In genomic region chr2:70181363-70181956, GRCh38 we compare ENCODE assay signal across 13 cellular contexts. TPM values are rescaled to one million over a fixed set of nuclear protein-coding genes. Genes with fewer than 3 reads are reported as not detected.
DNase-seq lines count a peak whose midpoint lies in the region; ATAC-seq and TF ChIP-seq lines count a peak whose summit lies in the region.
"Had no signal": no experiment of that assay in that cellular context is flagged by ENCODE, and none has a peak within 500 bp of the region (broad histone marks: within the 10 kb centered on the region; RNA-seq: fewer than 3 reads in every experiment).

No MANE protein-coding gene starts in this region.

- H3K79me2 ChIP-seq in GM23338 (replicated peaks; ENCODE audit: insufficient read depth), result no peaks in the 10 kb centered on the region

- no peak overlapping the region for H2AK5ac ChIP-seq in mesenchymal stem cell (ENCODE audit: low read length, severe bottlenecking)

- DNase-seq in mesenchymal stem cell (no peak), NOMO-1 treated with DMSO at 0.1 percent for 48 hours (lab: John Stamatoyannopoulos, UW; ENCODE audit: unreplicated experiment) (no peak), GM23338 (ENCODE audit: low spot score) (no peak), HT-29 (ENCODE audit: low spot score) (no peak)
- no peak for DNase-seq in activated T-cell treated with anti-CD3 and anti-CD28 coated beads, Interleukin-2, amount 50 U/mL, for 1 hour
- DNase-seq: activated CD4-positive, alpha-beta T cell treated with anti-CD3 and anti-CD28 coated beads, Interleukin-2, amount 50 U/mL, for 1 hour; CD4-positive, alpha-beta memory T cell; naive thymus-derived CD4-positive, alpha-beta T cell; NCI-H2029; SHP77 treated with DMSO at 0.1 percent for 48 hours had no signal

- H3K4ac ChIP-seq in mesenchymal stem cell (ENCODE audit: low read depth in 1 of 2, low read length in 2 of 2), result no peak overlapping the region

- no peak overlapping the region for H3K14ac ChIP-seq in mesenchymal stem cell (ENCODE audit: low read length in 2 of 2)

- no peaks in the 10 kb centered on the region; the same call in 1 of the 2 replicates for H4K20me1 ChIP-seq in GM23338 (replicated peaks; ENCODE audit: insufficient read depth)

- H3K9ac ChIP-seq in mesenchymal stem cell (ENCODE audit: low read length), result no peak overlapping the region

- no peak overlapping the region for H2BK5ac ChIP-seq in mesenchymal stem cell (ENCODE audit: low read depth, low read length, poor library complexity, severe bottlenecking)

- H2BK12ac ChIP-seq in mesenchymal stem cell (ENCODE audit: low read length in 2 of 2), result no peak overlapping the region

- H2BK15ac ChIP-seq in mesenchymal stem cell (ENCODE audit: low read depth, poor library complexity, severe bottlenecking), result no peak overlapping the region

- H4K91ac ChIP-seq in mesenchymal stem cell (ENCODE audit: low read length), result no peak overlapping the region

- H3K18ac ChIP-seq in mesenchymal stem cell (ENCODE audit: low read depth in 1 of 2, low read length in 2 of 2), result no peak overlapping the region

- H3K36me3 ChIP-seq in mesenchymal stem cell (ENCODE audit: control insufficient read depth in 1 of 2, insufficient read depth in 2 of 2, low read depth in 1 of 2, low read length in 2 of 2), result peaks cover 8 to 47% of the 10 kb centered on the region in 2 experiments
- no peaks in the 10 kb centered on the region for H3K36me3 ChIP-seq in GM23338 (ENCODE audit: insufficient read depth)

- H3K4me1 Mint-ChIP-seq in GM23338, result no peaks in the 10 kb centered on the region
- H3K4me1 Mint-ChIP-seq: CD4-positive, alpha-beta memory T cell had no signal

- peaks cover 3% of the 10 kb centered on the region for H3K27me3 Mint-ChIP-seq in GM23338 (ENCODE audit: insufficient read depth, low read depth, poor library complexity)
- H3K27me3 Mint-ChIP-seq: CD4-positive, alpha-beta memory T cell; naive thymus-derived CD4-positive, alpha-beta T cell had no signal

- no peaks in the 10 kb centered on the region for H3F3A ChIP-seq in GM23338 (replicated peaks; ENCODE audit: low read depth)

- no peak overlapping the region for H2BK120ac ChIP-seq in mesenchymal stem cell (ENCODE audit: low read depth, low read length)

- ATAC-seq in GM18498 (IDR thresholded peaks at IDR 0.05; ENCODE audit: unreplicated experiment) (peak; percentile 67), GM21576 (IDR thresholded peaks at IDR 0.05; ENCODE audit: unreplicated experiment) (peak; percentile 82), HG03469 (IDR thresholded peaks at IDR 0.05; ENCODE audit: unreplicated experiment) (peak; percentile 64), GM23338 (no peak)
- ATAC-seq: naive thymus-derived CD4-positive, alpha-beta T cell had no signal

- H4K8ac ChIP-seq in mesenchymal stem cell (ENCODE audit: low read length), result no peak overlapping the region

- H3K79me1 ChIP-seq in mesenchymal stem cell (replicated peaks; ENCODE audit: low read length, poor library complexity, severe bottlenecking), result peaks cover 7% of the 10 kb centered on the region

- peaks cover 13% of the 10 kb centered on the region; the same call in 2 of the 3 replicates for H3K36me3 Mint-ChIP-seq in GM23338 (ENCODE audit: low read depth)

- no peak overlapping the region for H3K27ac Mint-ChIP-seq in GM23338
- H3K27ac Mint-ChIP-seq: naive thymus-derived CD4-positive, alpha-beta T cell had no signal

- TF ChIP-seq CTCF in GM23338 (conservative IDR thresholded peaks at IDR 0.05; ENCODE audit: low read depth in 2 of 2), result no peak

- H3K27me3 ChIP-seq in mesenchymal stem cell (ENCODE audit: control insufficient read depth in 1 of 2, insufficient read depth in 1 of 2, low read length in 2 of 2) (no peaks in the 10 kb centered on the region), GM23338 (ENCODE audit: insufficient read depth) (no peaks in the 10 kb centered on the region)

- H3K4me3 ChIP-seq in mesenchymal stem cell (ENCODE audit: insufficient read depth in 1 of 2, low read depth in 1 of 2, low read length in 2 of 2) (no peak overlapping the region), GM23338 (no peak overlapping the region)

- H3K4me2 ChIP-seq in mesenchymal stem cell (ENCODE audit: low read length, poor library complexity, severe bottlenecking), result no peak overlapping the region
- no peak overlapping the region for H3K4me2 ChIP-seq in GM23338

- H3K9me3 Mint-ChIP-seq in GM23338, result no peaks in the 10 kb centered on the region
- H3K9me3 Mint-ChIP-seq: CD4-positive, alpha-beta memory T cell; naive thymus-derived CD4-positive, alpha-beta T cell had no signal

- H3K4me1 ChIP-seq in mesenchymal stem cell (ENCODE audit: control insufficient read depth, insufficient read depth, low read depth, low read length) (peaks cover 6% of the 10 kb centered on the region), GM23338 (ENCODE audit: insufficient read depth) (no peaks in the 10 kb centered on the region)

- H3K9me2 ChIP-seq in GM23338 (ENCODE audit: insufficient read depth), result no peaks in the 10 kb centered on the region

- no peak overlapping the region for H2AFZ ChIP-seq in mesenchymal stem cell (ENCODE audit: low read depth, low read length)
- H2AFZ ChIP-seq in GM23338, result no peak overlapping the region

- no peak overlapping the region for H3K23ac ChIP-seq in mesenchymal stem cell (ENCODE audit: low read length in 2 of 2)

- H3K27ac ChIP-seq in mesenchymal stem cell (ENCODE audit: low read length, poor library complexity, severe bottlenecking) (peak overlapping the region; percentile 21), GM23338 (ENCODE audit: low read depth) (no peak overlapping the region; the same call in 1 of the 2 replicates)

- no peak overlapping the region for H3K4me3 Mint-ChIP-seq in GM23338
- H3K4me3 Mint-ChIP-seq: CD4-positive, alpha-beta memory T cell; naive thymus-derived CD4-positive, alpha-beta T cell had no signal

- no peaks in the 10 kb centered on the region for H3K9me3 ChIP-seq in mesenchymal stem cell (ENCODE audit: control insufficient read depth, low read length)

- 96% methylated on average over 16 of the region's 16 CpGs for WGBS in mesenchymal stem cell

TF ChIP-seq in GM23338, 12 proteins besides CTCF, POLR2A, EP300 and RAD21 (continues in another document):
- no peak for TF ChIP-seq ZNF462 (CRISPR knock-in tag; IDR thresholded peaks at IDR 0.05)

RNA-seq across cellular contexts. Expression of gene C2orf42, which starts 9.4 kb away (rescaled TPM):
- 4.7 TPM for polyA plus RNA-seq in mesenchymal stem cell (2013, experiment 1 of 2)
- polyA plus RNA-seq in mesenchymal stem cell (2013, experiment 2 of 2), result 5.5 TPM
- 6.9 and 12.7 TPM in 2 replicates for total RNA-seq in GM23338 (2014; rRNA removed; shearing (Covaris generic))
- polyA plus RNA-seq in GM23338 (2016; fragmentation: Nextera tagmentation; extraction: Ambion mirVana), result 3.4 and 4.3 TPM in 2 replicates
- total RNA-seq in HT-29 (2014; rRNA removed; shearing (Covaris generic)), result 7.0 and 10.5 TPM in 2 replicates
